Comparison of ENCODE assay signal across 1 cellular context in the genomic region with DNA sequence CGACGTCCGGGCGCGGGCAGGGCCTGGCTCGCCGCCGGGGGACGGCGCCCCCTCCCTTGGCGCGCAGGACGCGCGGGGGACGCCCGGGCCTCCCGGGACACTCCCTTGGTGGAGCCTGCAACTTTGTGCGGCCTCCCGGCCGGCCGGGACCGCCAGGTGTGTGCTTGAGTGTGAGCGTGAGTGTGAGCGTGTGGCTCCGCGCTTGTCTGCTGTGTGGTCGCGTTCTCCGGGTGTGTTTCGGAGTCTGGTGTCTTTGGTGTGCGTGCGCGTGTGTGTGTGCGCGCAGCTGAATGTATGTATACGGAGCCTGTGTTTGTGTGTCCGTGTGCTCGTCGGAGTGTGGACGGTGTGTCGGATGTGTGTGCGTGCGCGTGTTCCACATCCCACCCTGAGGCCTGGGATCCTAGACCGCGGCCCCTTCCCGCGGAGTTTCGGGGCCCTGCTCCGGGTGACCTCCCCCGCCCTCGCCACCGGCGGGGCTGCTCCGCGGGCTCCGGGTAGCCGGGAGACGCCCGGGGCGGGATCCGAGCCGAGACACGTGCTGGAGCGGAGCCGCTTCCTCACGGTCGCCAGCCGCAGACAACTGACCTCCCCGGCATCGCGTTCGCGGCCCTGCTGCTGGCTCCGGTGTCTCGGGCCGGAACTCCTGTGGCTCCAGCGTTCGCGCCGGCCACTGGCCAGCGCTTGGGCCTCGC.
TF ChIP-seq lines count a peak whose summit lies in the region.

No MANE protein-coding gene starts in this region.

TF ChIP-seq in HepG2, 621 proteins besides CTCF, POLR2A, EP300 and RAD21 (continued from another document and continues in another):
- TF ChIP-seq, protein P1, sequence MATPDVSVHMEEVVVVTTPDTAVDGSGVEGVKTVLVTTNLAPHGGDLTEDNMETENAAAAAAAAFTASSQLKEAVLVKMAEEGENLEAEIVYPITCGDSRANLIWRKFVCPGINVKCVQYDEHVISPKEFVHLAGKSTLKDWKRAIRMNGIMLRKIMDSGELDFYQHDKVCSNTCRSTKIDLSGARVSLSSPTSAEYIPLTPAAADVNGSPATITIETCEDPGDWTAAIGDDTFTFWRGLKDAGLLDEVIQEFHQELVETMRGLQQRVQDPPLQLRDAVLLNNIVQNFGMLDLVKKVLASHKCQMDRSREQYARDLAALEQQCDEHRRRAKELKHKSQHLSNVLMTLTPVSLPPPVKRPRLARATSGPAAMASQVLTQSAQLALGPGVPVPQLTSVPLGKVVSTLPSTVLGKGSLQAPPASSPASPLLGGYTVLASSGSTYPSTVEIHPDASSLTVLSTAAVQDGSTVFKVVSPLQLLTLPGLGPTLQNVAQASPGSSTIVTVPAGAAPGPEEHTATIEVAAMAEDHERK (CRISPR knock-in tag; IDR thresholded peaks at IDR 0.05; ENCODE audit: low read depth), result no peak
- TF ChIP-seq, protein P2, sequence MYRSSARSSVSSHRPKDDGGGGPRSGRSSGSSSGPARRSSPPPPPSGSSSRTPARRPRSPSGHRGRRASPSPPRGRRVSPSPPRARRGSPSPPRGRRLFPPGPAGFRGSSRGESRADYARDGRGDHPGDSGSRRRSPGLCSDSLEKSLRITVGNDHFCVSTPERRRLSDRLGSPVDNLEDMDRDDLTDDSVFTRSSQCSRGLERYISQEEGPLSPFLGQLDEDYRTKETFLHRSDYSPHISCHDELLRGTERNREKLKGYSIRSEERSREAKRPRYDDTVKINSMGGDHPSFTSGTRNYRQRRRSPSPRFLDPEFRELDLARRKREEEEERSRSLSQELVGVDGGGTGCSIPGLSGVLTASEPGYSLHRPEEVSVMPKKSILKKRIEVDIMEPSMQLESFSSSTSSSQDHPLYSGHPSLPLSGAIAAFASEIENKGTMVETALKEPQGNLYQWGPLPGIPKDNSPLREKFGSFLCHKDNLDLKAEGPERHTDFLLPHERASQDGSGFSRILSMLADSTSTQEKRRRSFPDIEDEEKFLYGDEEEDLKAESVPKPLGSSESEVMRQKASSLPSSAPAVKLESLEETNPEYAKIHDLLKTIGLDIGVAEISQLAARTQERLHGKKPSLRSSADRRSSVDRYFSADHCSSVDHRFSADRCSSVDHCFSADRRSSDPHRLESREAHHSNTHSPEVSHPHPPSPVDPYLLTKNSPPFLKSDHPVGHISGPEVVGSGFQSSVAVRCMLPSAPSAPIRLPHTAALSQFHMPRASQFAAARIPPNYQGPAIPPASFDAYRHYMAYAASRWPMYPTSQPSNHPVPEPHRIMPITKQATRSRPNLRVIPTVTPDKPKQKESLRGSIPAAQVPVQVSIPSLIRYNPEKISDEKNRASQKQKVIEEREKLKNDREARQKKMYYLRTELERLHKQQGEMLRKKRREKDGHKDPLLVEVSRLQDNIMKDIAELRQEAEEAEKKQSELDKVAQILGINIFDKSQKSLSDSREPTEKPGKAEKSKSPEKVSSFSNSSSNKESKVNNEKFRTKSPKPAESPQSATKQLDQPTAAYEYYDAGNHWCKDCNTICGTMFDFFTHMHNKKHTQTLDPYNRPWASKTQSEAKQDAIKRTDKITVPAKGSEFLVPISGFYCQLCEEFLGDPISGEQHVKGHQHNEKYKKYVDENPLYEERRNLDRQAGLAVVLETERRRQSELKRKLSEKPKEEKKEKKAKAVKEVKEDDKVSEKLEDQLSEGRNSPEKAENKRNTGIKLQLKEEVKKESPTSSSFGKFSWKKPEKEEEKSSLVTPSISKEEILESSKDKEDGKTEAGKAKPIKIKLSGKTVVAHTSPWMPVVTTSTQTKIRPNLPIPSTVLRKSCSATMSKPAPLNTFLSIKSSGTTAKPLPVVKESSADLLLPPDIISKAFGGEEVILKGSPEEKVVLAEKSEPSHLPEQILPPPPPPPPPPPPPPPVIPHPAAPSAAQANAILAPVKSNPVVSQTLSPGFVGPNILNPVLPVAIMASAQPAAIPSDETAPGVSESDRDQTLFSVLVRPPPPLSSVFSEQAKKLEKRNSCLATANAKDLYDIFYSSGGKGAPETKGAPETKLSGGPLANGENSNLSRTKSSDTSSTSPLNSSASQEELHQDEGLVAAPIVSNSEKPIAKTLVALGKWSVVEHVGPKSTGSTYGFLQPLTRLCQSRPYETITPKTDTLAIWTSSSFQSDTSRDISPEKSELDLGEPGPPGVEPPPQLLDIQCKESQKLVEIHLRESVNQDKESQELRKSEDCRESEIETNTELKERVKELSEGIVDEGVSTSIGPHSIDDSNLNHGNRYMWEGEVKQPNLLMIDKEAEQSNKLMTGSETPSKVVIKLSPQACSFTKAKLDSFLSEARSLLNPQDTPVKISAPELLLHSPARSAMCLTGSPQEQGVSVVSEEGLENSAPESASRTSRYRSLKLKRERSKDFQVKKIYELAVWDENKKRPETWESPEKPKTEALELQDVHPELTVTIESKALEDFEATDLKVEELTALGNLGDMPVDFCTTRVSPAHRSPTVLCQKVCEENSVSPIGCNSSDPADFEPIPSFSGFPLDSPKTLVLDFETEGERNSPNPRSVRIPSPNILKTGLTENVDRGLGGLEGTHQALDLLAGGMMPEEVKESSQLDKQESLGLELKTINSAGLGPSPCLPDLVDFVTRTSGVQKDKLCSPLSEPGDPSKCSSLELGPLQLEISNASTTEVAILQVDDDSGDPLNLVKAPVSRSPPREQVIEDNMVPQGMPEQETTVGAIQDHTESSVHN (CRISPR knock-in tag; IDR thresholded peaks at IDR 0.05), result no peak
- TF ChIP-seq KDM3A (CRISPR knock-in tag; IDR thresholded peaks at IDR 0.05; ENCODE audit: low read depth), result no peak
- TF ChIP-seq ZNF558 (CRISPR knock-in tag; IDR thresholded peaks at IDR 0.05; ENCODE audit: borderline replicate concordance), result no peak; the same call in 1 of the 2 replicates
- TF ChIP-seq, protein P3, sequence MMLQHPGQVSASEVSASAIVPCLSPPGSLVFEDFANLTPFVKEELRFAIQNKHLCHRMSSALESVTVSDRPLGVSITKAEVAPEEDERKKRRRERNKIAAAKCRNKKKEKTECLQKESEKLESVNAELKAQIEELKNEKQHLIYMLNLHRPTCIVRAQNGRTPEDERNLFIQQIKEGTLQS (CRISPR knock-in tag; IDR thresholded peaks at IDR 0.05), result 0 out of 2 replicates have a peak, but pooled peaks have one; percentile 36
- no peak for TF ChIP-seq EED (CRISPR knock-in tag; IDR thresholded peaks at IDR 0.05)
- TF ChIP-seq, protein P4, sequence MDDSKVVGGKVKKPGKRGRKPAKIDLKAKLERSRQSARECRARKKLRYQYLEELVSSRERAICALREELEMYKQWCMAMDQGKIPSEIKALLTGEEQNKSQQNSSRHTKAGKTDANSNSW (CRISPR knock-in tag; IDR thresholded peaks at IDR 0.05; ENCODE audit: borderline replicate concordance), result no peak
- TF ChIP-seq ZNF354B (CRISPR knock-in tag; IDR thresholded peaks at IDR 0.05), result no peak
- TF ChIP-seq ZNF335 (CRISPR knock-in tag; IDR thresholded peaks at IDR 0.05), result no peak
- no peak for TF ChIP-seq ONECUT2 (CRISPR knock-in tag; IDR thresholded peaks at IDR 0.05)
- TF ChIP-seq ZNF317 (CRISPR knock-in tag; IDR thresholded peaks at IDR 0.05), result no peak
- no peak for TF ChIP-seq HIVEP1 (CRISPR knock-in tag; IDR thresholded peaks at IDR 0.05)
- TF ChIP-seq, protein P5, sequence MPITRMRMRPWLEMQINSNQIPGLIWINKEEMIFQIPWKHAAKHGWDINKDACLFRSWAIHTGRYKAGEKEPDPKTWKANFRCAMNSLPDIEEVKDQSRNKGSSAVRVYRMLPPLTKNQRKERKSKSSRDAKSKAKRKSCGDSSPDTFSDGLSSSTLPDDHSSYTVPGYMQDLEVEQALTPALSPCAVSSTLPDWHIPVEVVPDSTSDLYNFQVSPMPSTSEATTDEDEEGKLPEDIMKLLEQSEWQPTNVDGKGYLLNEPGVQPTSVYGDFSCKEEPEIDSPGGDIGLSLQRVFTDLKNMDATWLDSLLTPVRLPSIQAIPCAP (CRISPR knock-in tag; IDR thresholded peaks at IDR 0.05; ENCODE audit: low read depth), result no peak
- TF ChIP-seq, protein P6, sequence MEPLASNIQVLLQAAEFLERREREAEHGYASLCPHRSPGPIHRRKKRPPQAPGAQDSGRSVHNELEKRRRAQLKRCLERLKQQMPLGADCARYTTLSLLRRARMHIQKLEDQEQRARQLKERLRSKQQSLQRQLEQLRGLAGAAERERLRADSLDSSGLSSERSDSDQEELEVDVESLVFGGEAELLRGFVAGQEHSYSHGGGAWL (CRISPR knock-in tag; IDR thresholded peaks at IDR 0.05), result peak; percentile 53; the same call in 1 of the 2 replicates
- TF ChIP-seq, protein P7, sequence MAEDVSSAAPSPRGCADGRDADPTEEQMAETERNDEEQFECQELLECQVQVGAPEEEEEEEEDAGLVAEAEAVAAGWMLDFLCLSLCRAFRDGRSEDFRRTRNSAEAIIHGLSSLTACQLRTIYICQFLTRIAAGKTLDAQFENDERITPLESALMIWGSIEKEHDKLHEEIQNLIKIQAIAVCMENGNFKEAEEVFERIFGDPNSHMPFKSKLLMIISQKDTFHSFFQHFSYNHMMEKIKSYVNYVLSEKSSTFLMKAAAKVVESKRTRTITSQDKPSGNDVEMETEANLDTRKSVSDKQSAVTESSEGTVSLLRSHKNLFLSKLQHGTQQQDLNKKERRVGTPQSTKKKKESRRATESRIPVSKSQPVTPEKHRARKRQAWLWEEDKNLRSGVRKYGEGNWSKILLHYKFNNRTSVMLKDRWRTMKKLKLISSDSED (CRISPR knock-in tag; IDR thresholded peaks at IDR 0.05), result no peak
- TF ChIP-seq, protein P8, sequence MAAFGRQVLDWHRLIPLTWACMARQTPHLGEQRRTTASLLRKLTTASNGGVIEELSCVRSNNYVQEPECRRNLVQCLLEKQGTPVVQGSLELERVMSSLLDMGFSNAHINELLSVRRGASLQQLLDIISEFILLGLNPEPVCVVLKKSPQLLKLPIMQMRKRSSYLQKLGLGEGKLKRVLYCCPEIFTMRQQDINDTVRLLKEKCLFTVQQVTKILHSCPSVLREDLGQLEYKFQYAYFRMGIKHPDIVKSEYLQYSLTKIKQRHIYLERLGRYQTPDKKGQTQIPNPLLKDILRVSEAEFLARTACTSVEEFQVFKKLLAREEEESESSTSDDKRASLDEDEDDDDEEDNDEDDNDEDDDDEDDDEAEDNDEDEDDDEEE (CRISPR knock-in tag; IDR thresholded peaks at IDR 0.05), result 0 out of 2 replicates have a peak, but pooled peaks have one; percentile 42
- no peak for TF ChIP-seq NKX3-1 (CRISPR knock-in tag; IDR thresholded peaks at IDR 0.05)
- TF ChIP-seq HOXA3 (CRISPR knock-in tag; IDR thresholded peaks at IDR 0.05), result no peak; the same call in 1 of the 2 replicates
- peak; percentile 75 for TF ChIP-seq ZFX (CRISPR knock-in tag; IDR thresholded peaks at IDR 0.05; ENCODE audit: low read depth)
- no peak for TF ChIP-seq MAFK (conservative IDR thresholded peaks at IDR 0.05 in 1 of 2, IDR thresholded peaks at IDR 0.05 in 1 of 2; ENCODE audit: low read length in 2 of 2)
- TF ChIP-seq, protein P9, sequence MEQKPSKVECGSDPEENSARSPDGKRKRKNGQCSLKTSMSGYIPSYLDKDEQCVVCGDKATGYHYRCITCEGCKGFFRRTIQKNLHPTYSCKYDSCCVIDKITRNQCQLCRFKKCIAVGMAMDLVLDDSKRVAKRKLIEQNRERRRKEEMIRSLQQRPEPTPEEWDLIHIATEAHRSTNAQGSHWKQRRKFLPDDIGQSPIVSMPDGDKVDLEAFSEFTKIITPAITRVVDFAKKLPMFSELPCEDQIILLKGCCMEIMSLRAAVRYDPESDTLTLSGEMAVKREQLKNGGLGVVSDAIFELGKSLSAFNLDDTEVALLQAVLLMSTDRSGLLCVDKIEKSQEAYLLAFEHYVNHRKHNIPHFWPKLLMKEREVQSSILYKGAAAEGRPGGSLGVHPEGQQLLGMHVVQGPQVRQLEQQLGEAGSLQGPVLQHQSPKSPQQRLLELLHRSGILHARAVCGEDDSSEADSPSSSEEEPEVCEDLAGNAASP (CRISPR knock-in tag; IDR thresholded peaks at IDR 0.05; ENCODE audit: borderline replicate concordance), result 0 out of 2 replicates have a peak, but pooled peaks have one; percentile 10
- TF ChIP-seq, protein P10, sequence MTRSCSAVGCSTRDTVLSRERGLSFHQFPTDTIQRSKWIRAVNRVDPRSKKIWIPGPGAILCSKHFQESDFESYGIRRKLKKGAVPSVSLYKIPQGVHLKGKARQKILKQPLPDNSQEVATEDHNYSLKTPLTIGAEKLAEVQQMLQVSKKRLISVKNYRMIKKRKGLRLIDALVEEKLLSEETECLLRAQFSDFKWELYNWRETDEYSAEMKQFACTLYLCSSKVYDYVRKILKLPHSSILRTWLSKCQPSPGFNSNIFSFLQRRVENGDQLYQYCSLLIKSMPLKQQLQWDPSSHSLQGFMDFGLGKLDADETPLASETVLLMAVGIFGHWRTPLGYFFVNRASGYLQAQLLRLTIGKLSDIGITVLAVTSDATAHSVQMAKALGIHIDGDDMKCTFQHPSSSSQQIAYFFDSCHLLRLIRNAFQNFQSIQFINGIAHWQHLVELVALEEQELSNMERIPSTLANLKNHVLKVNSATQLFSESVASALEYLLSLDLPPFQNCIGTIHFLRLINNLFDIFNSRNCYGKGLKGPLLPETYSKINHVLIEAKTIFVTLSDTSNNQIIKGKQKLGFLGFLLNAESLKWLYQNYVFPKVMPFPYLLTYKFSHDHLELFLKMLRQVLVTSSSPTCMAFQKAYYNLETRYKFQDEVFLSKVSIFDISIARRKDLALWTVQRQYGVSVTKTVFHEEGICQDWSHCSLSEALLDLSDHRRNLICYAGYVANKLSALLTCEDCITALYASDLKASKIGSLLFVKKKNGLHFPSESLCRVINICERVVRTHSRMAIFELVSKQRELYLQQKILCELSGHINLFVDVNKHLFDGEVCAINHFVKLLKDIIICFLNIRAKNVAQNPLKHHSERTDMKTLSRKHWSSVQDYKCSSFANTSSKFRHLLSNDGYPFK (CRISPR knock-in tag; IDR thresholded peaks at IDR 0.05; ENCODE audit: borderline replicate concordance), result no peak
- no peak for TF ChIP-seq TRIM24 (CRISPR knock-in tag; IDR thresholded peaks at IDR 0.05)
- TF ChIP-seq CCDC6 (CRISPR knock-in tag; IDR thresholded peaks at IDR 0.05), result peak; percentile 52; the same call in 1 of the 2 replicates
- TF ChIP-seq ZFP36L2 (CRISPR knock-in tag; IDR thresholded peaks at IDR 0.05), result no peak
- TF ChIP-seq FOXO1 (CRISPR knock-in tag; IDR thresholded peaks at IDR 0.05), result no peak
- TF ChIP-seq ETV6 (CRISPR knock-in tag; conservative IDR thresholded peaks at IDR 0.05), result no peak
- no peak for TF ChIP-seq SOX13 (IDR thresholded peaks at IDR 0.05)
- 0 out of 4 replicates have a peak, but pooled peaks of 1 of the 2 experiments have one; percentile 6 for TF ChIP-seq SOX13 (CRISPR knock-in tag; conservative IDR thresholded peaks at IDR 0.05 in 1 of 2, IDR thresholded peaks at IDR 0.05 in 1 of 2)
- no peak for TF ChIP-seq SIX1 (CRISPR knock-in tag; IDR thresholded peaks at IDR 0.05; ENCODE audit: borderline replicate concordance)
- TF ChIP-seq, protein P11, sequence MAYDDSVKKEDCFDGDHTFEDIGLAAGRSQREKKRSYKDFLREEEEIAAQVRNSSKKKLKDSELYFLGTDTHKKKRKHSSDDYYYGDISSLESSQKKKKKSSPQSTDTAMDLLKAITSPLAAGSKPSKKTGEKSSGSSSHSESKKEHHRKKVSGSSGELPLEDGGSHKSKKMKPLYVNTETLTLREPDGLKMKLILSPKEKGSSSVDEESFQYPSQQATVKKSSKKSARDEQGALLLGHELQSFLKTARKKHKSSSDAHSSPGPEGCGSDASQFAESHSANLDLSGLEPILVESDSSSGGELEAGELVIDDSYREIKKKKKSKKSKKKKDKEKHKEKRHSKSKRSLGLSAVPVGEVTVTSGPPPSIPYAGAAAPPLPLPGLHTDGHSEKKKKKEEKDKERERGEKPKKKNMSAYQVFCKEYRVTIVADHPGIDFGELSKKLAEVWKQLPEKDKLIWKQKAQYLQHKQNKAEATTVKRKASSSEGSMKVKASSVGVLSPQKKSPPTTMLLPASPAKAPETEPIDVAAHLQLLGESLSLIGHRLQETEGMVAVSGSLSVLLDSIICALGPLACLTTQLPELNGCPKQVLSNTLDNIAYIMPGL (CRISPR knock-in tag; IDR thresholded peaks at IDR 0.05; ENCODE audit: borderline replicate concordance in 1 of 2, low read depth in 1 of 2), result peak in 1 of 2 experiments; percentile 77; a peak in 2 of 4 replicates
- TF ChIP-seq DR1 (CRISPR knock-in tag; IDR thresholded peaks at IDR 0.05), result no peak
- no peak for TF ChIP-seq ZNF263 (CRISPR knock-in tag; IDR thresholded peaks at IDR 0.05)
- no peak; the same call in none of the 2 replicates for TF ChIP-seq ZNF777 (CRISPR knock-in tag; IDR thresholded peaks at IDR 0.05)
- no peak for TF ChIP-seq GFI1 (CRISPR knock-in tag; IDR thresholded peaks at IDR 0.05; ENCODE audit: borderline replicate concordance)
- peak; percentile 67 for TF ChIP-seq TAF1 (CRISPR knock-in tag; IDR thresholded peaks at IDR 0.05)
